ENCODE assay signal across 9 cellular contexts in the genomic region with DNA sequence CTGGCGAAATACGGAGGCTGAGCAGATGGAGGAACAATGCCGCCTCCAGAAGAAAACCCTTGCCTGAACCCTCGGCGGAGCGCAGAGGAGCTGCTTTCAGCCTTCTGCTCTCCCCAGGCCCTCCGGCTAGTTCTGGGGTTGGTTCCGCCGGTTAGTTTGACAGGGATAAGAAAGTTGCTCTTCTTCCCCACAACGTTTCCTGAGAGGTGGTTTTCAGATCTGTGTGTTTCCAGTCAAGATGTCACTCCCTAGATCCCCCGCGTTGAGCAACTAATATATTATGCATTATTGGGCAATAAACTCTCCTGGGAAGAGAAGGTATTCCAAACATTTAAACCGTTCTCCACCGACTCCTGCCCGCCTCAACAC. TPM values are rescaled to one million over a fixed set of nuclear protein-coding genes. Genes with fewer than 3 reads are reported as not detected.
DNase-seq lines count a peak whose midpoint lies in the region; ATAC-seq, FAIRE-seq and TF ChIP-seq lines count a peak whose summit lies in the region.
"Had no signal": no experiment of that assay in that cellular context is flagged by ENCODE, and none has a peak within 500 bp of the region (broad histone marks: within the 10 kb centered on the region; RNA-seq: fewer than 3 reads in every experiment).

No MANE protein-coding gene starts in this region.

- H3K36me3 ChIP-seq in endothelial cell of umbilical vein (ENCODE audit: control insufficient read depth in 2 of 2, extremely low read depth in 1 of 2, insufficient read depth in 2 of 2, low read length in 2 of 2) = no peaks in the 10 kb centered on the region
- H3K36me3 ChIP-seq in naive thymus-derived CD4-positive, alpha-beta T cell (ENCODE audit: control insufficient read depth in 2 of 3, insufficient read depth in 3 of 3, low read length in 3 of 3) = no peaks in the 10 kb centered on the region

- peaks cover 30% of the 10 kb centered on the region for H3K4me1 ChIP-seq in endothelial cell of umbilical vein (ENCODE audit: control insufficient read depth, extremely low read depth, insufficient read depth, low read length)
- peaks cover 0 to 3% of the 10 kb centered on the region in 2 donors for H3K4me1 ChIP-seq in naive thymus-derived CD4-positive, alpha-beta T cell (ENCODE audit: control insufficient read depth in 2 of 2, insufficient read depth in 2 of 2, low read length in 2 of 2)

- peaks cover 56% of the 10 kb centered on the region for H3K79me2 ChIP-seq in endothelial cell of umbilical vein (ENCODE audit: control insufficient read depth, insufficient read depth, low read length)

- H3K27me3 ChIP-seq in endothelial cell of umbilical vein (ENCODE audit: control insufficient read depth in 2 of 2, insufficient read depth in 2 of 2, low read length in 2 of 2) = no peaks in the 10 kb centered on the region
- peaks cover 3 to 9% of the 10 kb centered on the region in 2 donors for H3K27me3 ChIP-seq in naive thymus-derived CD4-positive, alpha-beta T cell (ENCODE audit: control insufficient read depth in 2 of 2, insufficient read depth in 2 of 2, low read length in 2 of 2)

- H3K4me1 Mint-ChIP-seq in naive thymus-derived CD4-positive, alpha-beta T cell = peaks cover 23 to 39% (median 31%) of the 10 kb centered on the region in 7 donors

- H3K9me1 ChIP-seq in endothelial cell of umbilical vein (replicated peaks; ENCODE audit: control insufficient read depth, extremely low read depth, insufficient read depth, low read length) = no peaks in the 10 kb centered on the region

- peaks cover 0 to 34% (median 5%) of the 10 kb centered on the region in 11 donors for H3K9me3 Mint-ChIP-seq in naive thymus-derived CD4-positive, alpha-beta T cell
- H3K9me3 Mint-ChIP-seq: activated B cell treated with CpG ODN at 0.5 μM for 24 hours had no signal

- no peaks in the 10 kb centered on the region for H4K20me1 ChIP-seq in endothelial cell of umbilical vein (replicated peaks; ENCODE audit: control insufficient read depth, extremely low read depth, insufficient read depth, low read length)

- H3K4me3 Mint-ChIP-seq in naive thymus-derived CD4-positive, alpha-beta T cell = peak overlapping the region in 8 of 10 donors; percentile 17 to 86 (median 45)
- H3K4me3 Mint-ChIP-seq: activated B cell treated with CpG ODN at 0.5 μM for 24 hours had no signal

- TF ChIP-seq CTCF in AG04449 (IDR thresholded peaks at IDR 0.05; ENCODE audit: insufficient read depth, low read length, missing control alignments) (no peak), endothelial cell of umbilical vein (IDR thresholded peaks at IDR 0.05; ENCODE audit: extremely low read depth in 1 of 2, insufficient read depth in 1 of 2, low read depth in 1 of 2, low read length in 2 of 2) (no peak)

- BruUV-seq in endothelial cell of umbilical vein (replicated peaks; lab: Mats Ljungman, UMichigan) = no TSS peak

- peak overlapping the region in 1 of 9 donors; percentile 63 for H3K27ac Mint-ChIP-seq in naive thymus-derived CD4-positive, alpha-beta T cell
- H3K27ac Mint-ChIP-seq: activated B cell treated with CpG ODN at 0.5 μM for 24 hours had no signal

- peak overlapping the region; percentile 69 for H3K27ac ChIP-seq in endothelial cell of umbilical vein (ENCODE audit: insufficient read depth, low read depth, low read length)
- H3K27ac ChIP-seq in naive thymus-derived CD4-positive, alpha-beta T cell (ENCODE audit: low read depth, low read length) = no peak overlapping the region

- CTCF ChIA-PET in AG04449 (lab: Yijun Ruan, JAX) (interaction anchor here (1.5 to 2.3 kb wide), 3 partner anchors 9 to 155 kb away, joined by 3 to 8 read pairs (median 5); no protein-coding TSS in a partner anchor), endothelial cell of umbilical vein (lab: Charles Lee) (interaction anchor here (0.7 to 4.0 kb wide), 8 partner anchors 13 to 1043 kb away, joined by 3 to 22 read pairs (median 6); no protein-coding TSS in a partner anchor)
- CTCF ChIA-PET in naive thymus-derived CD4-positive, alpha-beta T cell (lab: Charles Lee) = no interaction called here

- dilution Hi-C loops in endothelial cell of umbilical vein (cut with MboI; ENCODE audit: extremely low pct_ligation_motif_present, low sequenced_read_pairs) = no loop called here

- H3K9ac ChIP-seq in endothelial cell of umbilical vein (replicated peaks; ENCODE audit: extremely low read depth, insufficient read depth, low read length) = peak overlapping the region; percentile 85

- TF ChIP-seq POLR2A in endothelial cell of umbilical vein (IDR thresholded peaks at IDR 0.05; ENCODE audit: low read depth, low read length) = no peak

- intact Hi-C loops in endothelial cell of umbilical vein (cut with micrococcal nuclease) = loop anchor here (2.0 to 5.0 kb wide), 5 partner anchors 154 to 1043 kb away; no protein-coding TSS in a partner anchor
- intact Hi-C loops in naive thymus-derived CD4-positive, alpha-beta T cell (cut with micrococcal nuclease) = loop anchor here in 1 of 2 donors (10.0 kb wide), 1 partner anchor 187 kb away; no protein-coding TSS in a partner anchor

- peaks cover 62 to 72% (median 65%) of the 10 kb centered on the region in 5 donors for H3K27me3 Mint-ChIP-seq in naive thymus-derived CD4-positive, alpha-beta T cell

- DNase-seq in AG04449 (ENCODE audit: low read depth, low spot score) = no peak
- peak; percentile 23 for DNase-seq in HuH-7 (ENCODE audit: low spot score)
- DNase-seq in endothelial cell of umbilical vein (ENCODE audit: low read depth, low spot score) = no peak
- no peak for DNase-seq in naive thymus-derived CD4-positive, alpha-beta T cell
- DNase-seq in MV-4-11 (lab: John Stamatoyannopoulos, UW) = no peak
- no peak for DNase-seq in GDM1 (lab: John Stamatoyannopoulos, UW)
- DNase-seq: activated B cell treated with CpG ODN at 0.5 μM for 24 hours had no signal

- H2AFZ ChIP-seq in endothelial cell of umbilical vein (ENCODE audit: low read depth, low read length) = peak overlapping the region; percentile 93

- ATAC-seq in naive thymus-derived CD4-positive, alpha-beta T cell = no peak
- ATAC-seq in HG02938 (IDR thresholded peaks at IDR 0.05; ENCODE audit: unreplicated experiment) = no peak
- no peak for ATAC-seq in HG02763 (IDR thresholded peaks at IDR 0.05; ENCODE audit: unreplicated experiment)

- FAIRE-seq in endothelial cell of umbilical vein (lab: Jason Lieb, UNC) = peak; percentile 43

- H3K9me3 ChIP-seq in endothelial cell of umbilical vein (replicated peaks; ENCODE audit: control insufficient read depth, insufficient read depth, low read length) = no peaks in the 10 kb centered on the region
- no peaks in the 10 kb centered on the region for H3K9me3 ChIP-seq in naive thymus-derived CD4-positive, alpha-beta T cell (ENCODE audit: control insufficient read depth in 2 of 3, low read length in 3 of 3)

- H3K4me3 ChIP-seq in AG04449 (ENCODE audit: low read depth, low read length) (peak overlapping the region; percentile 79), endothelial cell of umbilical vein (replicated peaks in 1 of 3; ENCODE audit: insufficient read depth in 1 of 3, low read depth in 1 of 3, low read length in 3 of 3) (peak overlapping the region; percentile 80 to 100 (median 96))
- H3K4me3 ChIP-seq in naive thymus-derived CD4-positive, alpha-beta T cell (ENCODE audit: low read length) = no peak overlapping the region

- POLR2A ChIA-PET in AG04449 (lab: Yijun Ruan, JAX) (interaction anchor here (0.6 kb wide), 1 partner anchor 609 kb away, joined by 3 read pairs; no protein-coding TSS in a partner anchor), endothelial cell of umbilical vein (lab: Charles Lee) (interaction anchor here (1.2 kb wide), 1 partner anchor 348 kb away, joined by 3 read pairs; no protein-coding TSS in a partner anchor)
- POLR2A ChIA-PET in naive thymus-derived CD4-positive, alpha-beta T cell (lab: Charles Lee) = no interaction called here

- H3K4me2 ChIP-seq in endothelial cell of umbilical vein (ENCODE audit: insufficient read depth, low read length) = peak overlapping the region; percentile 97

- H3K36me3 Mint-ChIP-seq in naive thymus-derived CD4-positive, alpha-beta T cell = peaks cover 0 to 7% (median 0%) of the 10 kb centered on the region in 5 donors

TF ChIP-seq in endothelial cell of umbilical vein, 7 proteins besides CTCF, POLR2A, EP300 and RAD21:
- no peak for TF ChIP-seq GATA2 (IDR thresholded peaks at IDR 0.05; ENCODE audit: insufficient read depth, insufficient read length, low read depth, low read length)
- no peak for TF ChIP-seq JUN (IDR thresholded peaks at IDR 0.05; ENCODE audit: borderline replicate concordance, insufficient read depth, insufficient read length, low read depth)
- TF ChIP-seq MYC (IDR thresholded peaks at IDR 0.05; ENCODE audit: low read depth, low read length) = no peak
- no peak for TF ChIP-seq POLR2AphosphoS5 (IDR thresholded peaks at IDR 0.05; ENCODE audit: insufficient read depth, low read depth, low read length)
- TF ChIP-seq, protein P1, sequence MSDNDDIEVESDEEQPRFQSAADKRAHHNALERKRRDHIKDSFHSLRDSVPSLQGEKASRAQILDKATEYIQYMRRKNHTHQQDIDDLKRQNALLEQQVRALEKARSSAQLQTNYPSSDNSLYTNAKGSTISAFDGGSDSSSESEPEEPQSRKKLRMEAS (IDR thresholded peaks at IDR 0.05; ENCODE audit: insufficient read depth, insufficient read length) = no peak
- no peak for TF ChIP-seq EZH2 (IDR thresholded peaks at IDR 0.05; ENCODE audit: borderline replicate concordance, low read depth, low read length, severe bottlenecking)
- no peak for TF ChIP-seq FOS (IDR thresholded peaks at IDR 0.05; ENCODE audit: borderline replicate concordance, insufficient read depth, low read length)
TF ChIP-seq in endothelial cell of umbilical vein: peak in this region for 0.

RNA-seq across cellular contexts. Expression of a gene that starts 0.6 kb away (rescaled TPM):
- 16.3 and 18.1 TPM in 2 replicates for total RNA-seq in endothelial cell of umbilical vein
- polyA plus RNA-seq in endothelial cell of umbilical vein = 7.9 and 8.1 TPM in 2 replicates
- polyA plus RNA-seq in endothelial cell of umbilical vein (2011; cell fraction: cytosol; rRNA removed) = 6.1 and 7.4 TPM in 2 replicates
- 13.4 and 13.9 TPM in 2 replicates for polyA plus RNA-seq in endothelial cell of umbilical vein (2011; cell fraction: nucleus; rRNA removed)
- 12.8 and 22.1 TPM in 2 replicates for polyA plus RNA-seq in endothelial cell of umbilical vein (2012)
- 45.8 and 48.5 TPM in 2 replicates for polyA minus RNA-seq in endothelial cell of umbilical vein
- not detected for polyA minus RNA-seq in endothelial cell of umbilical vein (2011; cell fraction: cytosol; rRNA and poly(A)+ RNA removed)
- polyA minus RNA-seq in endothelial cell of umbilical vein (2011; cell fraction: nucleus; rRNA and poly(A)+ RNA removed) = 97.0 and 130 TPM in 2 replicates
- total RNA-seq in naive thymus-derived CD4-positive, alpha-beta T cell = not detected
- not detected for polyA plus RNA-seq in naive thymus-derived CD4-positive, alpha-beta T cell
- total RNA-seq: activated B cell treated with CpG ODN at 0.5 μM for 24 hours had no signal

Comparison
In these comparisons a context has a peak if more than half of its experiments do, and no peak if none do; other contexts are left out.
1. RNA of a gene that starts 0.6 kb away (total RNA-seq): 16.3 to 18.1 TPM in endothelial cell of umbilical vein; not detected in naive thymus-derived CD4-positive, alpha-beta T cell; every median in the first group is over 10 times any median in the second.